1 cellular context compared by ENCODE assay signal in genomic region chr16:610513-611381, GRCh38.
TF ChIP-seq lines count a peak whose summit lies in the region.

No MANE protein-coding gene starts in this region.

TF ChIP-seq in liver, 16 proteins besides CTCF, POLR2A, EP300 and RAD21 (continued from another document):
- TF ChIP-seq, protein P1, sequence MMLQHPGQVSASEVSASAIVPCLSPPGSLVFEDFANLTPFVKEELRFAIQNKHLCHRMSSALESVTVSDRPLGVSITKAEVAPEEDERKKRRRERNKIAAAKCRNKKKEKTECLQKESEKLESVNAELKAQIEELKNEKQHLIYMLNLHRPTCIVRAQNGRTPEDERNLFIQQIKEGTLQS (IDR thresholded peaks at IDR 0.05): no peak
- TF ChIP-seq GABPA (IDR thresholded peaks at IDR 0.05 in 1 of 2, conservative IDR thresholded peaks at IDR 0.05 in 1 of 2) (no peak), REST (IDR thresholded peaks at IDR 0.05) (no peak)
